ENCODE assay signal across 33 cellular contexts in genomic region chr7:138670594-138670993, GRCh38. TPM values are rescaled to one million over a fixed set of nuclear protein-coding genes. Genes with fewer than 3 reads are reported as not detected.
"Had no signal": no experiment of that assay in that cellular context is flagged by ENCODE, and none has a peak within 500 bp of the region (broad histone marks: within the 10 kb centered on the region; RNA-seq: fewer than 3 reads in every experiment).

No MANE protein-coding gene starts in this region.

- H3K4me1 ChIP-seq: esophagus squamous epithelium, gastrocnemius medialis, heart right ventricle, left lung, lower lobe of right lung had no signal

- H3K27ac Mint-ChIP-seq: dendritic cell treated with granulocyte-macrophage colony-stimulating factor and Interleukin-4, amounts not matched to agents 40 ng/mL and 50 ng/mL, for 4 days; effector memory CD8-positive, alpha-beta T cell; endodermal cell; mesothelial cell of epicardium; naive B cell had no signal

- DNase-seq: cortex of kidney; effector CD8-positive, alpha-beta T cell; effector memory CD8-positive, alpha-beta T cell; endodermal cell; erythroblast; esophagus squamous epithelium; foreskin fibroblast; foreskin melanocyte; gastrocnemius medialis; glutamatergic neuron; head of caudate nucleus; heart right ventricle; hippocampal formation; left cardiac atrium; left lung; left ventricle myocardium superior; lower lobe of right lung; mesenchymal stem cell; mucosa of descending colon; naive B cell had no signal

- ATAC-seq: effector memory CD8-positive, alpha-beta T cell; esophagus mucosa; gastrocnemius medialis; heart right ventricle; left cardiac atrium; left lung; left ventricle myocardium superior; lower lobe of right lung; mucosa of descending colon had no signal

- H3K4me1 Mint-ChIP-seq: naive B cell had no signal

- H3K4me3 Mint-ChIP-seq: dendritic cell treated with granulocyte-macrophage colony-stimulating factor and Interleukin-4, amounts not matched to agents 40 ng/mL and 50 ng/mL, for 4 days; effector memory CD8-positive, alpha-beta T cell; endodermal cell; mesothelial cell of epicardium; naive B cell had no signal

- FAIRE-seq: endometrium, islet of Langerhans, keratinocyte had no signal

- H3K27ac ChIP-seq: epithelial cell of prostate, esophagus squamous epithelium, gastrocnemius medialis, heart right ventricle, left lung, lower lobe of right lung had no signal

- H3K9me3 ChIP-seq: esophagus squamous epithelium, gastrocnemius medialis, heart right ventricle, left lung, lower lobe of right lung, mucosa of descending colon had no signal

- H3K4me3 ChIP-seq: esophagus squamous epithelium, gastrocnemius medialis, heart right ventricle, left lung, lower lobe of right lung, mucosa of descending colon had no signal

- H3K36me3 ChIP-seq: esophagus squamous epithelium, gastrocnemius medialis, heart right ventricle, left lung, lower lobe of right lung had no signal

- H3K36me3 Mint-ChIP-seq: naive B cell had no signal

- H3K9me3 Mint-ChIP-seq: dendritic cell treated with granulocyte-macrophage colony-stimulating factor and Interleukin-4, amounts not matched to agents 40 ng/mL and 50 ng/mL, for 4 days; effector memory CD8-positive, alpha-beta T cell had no signal

RNA-seq across cellular contexts. Expression of gene SVOPL, which starts 30.6 kb away (rescaled TPM):
- total RNA-seq: dermis microvascular lymphatic vessel endothelial cell, esophagus mucosa, gastrocnemius medialis, glomerular endothelial cell, heart right ventricle, kidney epithelial cell, left cardiac atrium, left ventricle myocardium superior, lung microvascular endothelial cell, mesenteric fat pad, myocyte had no signal
- polyA plus RNA-seq: heart right ventricle, keratinocyte had no signal
